ENCODE assay signal across 1 cellular context in the genomic region with DNA sequence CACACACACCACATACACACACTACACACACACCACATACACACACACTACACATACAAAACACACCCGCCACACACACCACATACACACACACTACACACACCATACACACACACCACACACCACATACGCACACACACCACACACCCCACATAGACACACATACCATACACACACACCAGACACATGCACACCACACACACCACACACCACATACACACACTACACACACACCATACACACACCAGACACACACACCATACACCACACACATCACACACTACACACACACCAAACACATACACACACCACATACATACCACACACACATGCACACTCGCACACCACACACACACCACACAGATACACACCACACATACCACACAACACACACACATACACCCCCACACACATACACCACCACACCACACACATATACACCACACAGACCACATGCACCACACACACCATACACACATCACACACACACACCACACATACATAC.
A peak's percentile ranks its signal among the peaks of the same experiment; 100 is the strongest.
TF ChIP-seq lines count a peak whose summit lies in the region.

No MANE protein-coding gene starts in this region.

TF ChIP-seq in K562, 482 proteins besides CTCF, POLR2A, EP300 and RAD21 (continues in another document):
- TF ChIP-seq, protein P1, sequence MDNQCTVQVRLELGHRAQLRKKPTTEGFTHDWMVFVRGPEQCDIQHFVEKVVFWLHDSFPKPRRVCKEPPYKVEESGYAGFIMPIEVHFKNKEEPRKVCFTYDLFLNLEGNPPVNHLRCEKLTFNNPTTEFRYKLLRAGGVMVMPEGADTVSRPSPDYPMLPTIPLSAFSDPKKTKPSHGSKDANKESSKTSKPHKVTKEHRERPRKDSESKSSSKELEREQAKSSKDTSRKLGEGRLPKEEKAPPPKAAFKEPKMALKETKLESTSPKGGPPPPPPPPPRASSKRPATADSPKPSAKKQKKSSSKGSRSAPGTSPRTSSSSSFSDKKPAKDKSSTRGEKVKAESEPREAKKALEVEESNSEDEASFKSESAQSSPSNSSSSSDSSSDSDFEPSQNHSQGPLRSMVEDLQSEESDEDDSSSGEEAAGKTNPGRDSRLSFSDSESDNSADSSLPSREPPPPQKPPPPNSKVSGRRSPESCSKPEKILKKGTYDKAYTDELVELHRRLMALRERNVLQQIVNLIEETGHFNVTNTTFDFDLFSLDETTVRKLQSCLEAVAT (IDR thresholded peaks at IDR 0.05): 0 out of 4 replicates have a peak, but pooled peaks have one; percentile 42 to 64
- TF ChIP-seq BCOR (IDR thresholded peaks at IDR 0.05): peak; percentile 34; the same call in 1 of the 2 replicates
- no peak for TF ChIP-seq PKNOX1 (IDR thresholded peaks at IDR 0.05)
- TF ChIP-seq NR1H2 (CRISPR knock-in tag; IDR thresholded peaks at IDR 0.05): no peak
- TF ChIP-seq NR2C1 (IDR thresholded peaks at IDR 0.05): no peak
- TF ChIP-seq NR2C1 (tag; IDR thresholded peaks at IDR 0.05): no peak
- TF ChIP-seq ESRRB (CRISPR knock-in tag; IDR thresholded peaks at IDR 0.05; ENCODE audit: borderline replicate concordance): no peak
- no peak for TF ChIP-seq NFIC (IDR thresholded peaks at IDR 0.05)
- TF ChIP-seq THRAP3 (IDR thresholded peaks at IDR 0.05; ENCODE audit: borderline replicate concordance): 0 out of 2 replicates have a peak, but pooled peaks have one; percentile 44
- no peak for TF ChIP-seq AFF4 (CRISPR knock-in tag; IDR thresholded peaks at IDR 0.05)
- TF ChIP-seq MTA2 (IDR thresholded peaks at IDR 0.05; ENCODE audit: low read depth): no peak
- TF ChIP-seq, protein P2, sequence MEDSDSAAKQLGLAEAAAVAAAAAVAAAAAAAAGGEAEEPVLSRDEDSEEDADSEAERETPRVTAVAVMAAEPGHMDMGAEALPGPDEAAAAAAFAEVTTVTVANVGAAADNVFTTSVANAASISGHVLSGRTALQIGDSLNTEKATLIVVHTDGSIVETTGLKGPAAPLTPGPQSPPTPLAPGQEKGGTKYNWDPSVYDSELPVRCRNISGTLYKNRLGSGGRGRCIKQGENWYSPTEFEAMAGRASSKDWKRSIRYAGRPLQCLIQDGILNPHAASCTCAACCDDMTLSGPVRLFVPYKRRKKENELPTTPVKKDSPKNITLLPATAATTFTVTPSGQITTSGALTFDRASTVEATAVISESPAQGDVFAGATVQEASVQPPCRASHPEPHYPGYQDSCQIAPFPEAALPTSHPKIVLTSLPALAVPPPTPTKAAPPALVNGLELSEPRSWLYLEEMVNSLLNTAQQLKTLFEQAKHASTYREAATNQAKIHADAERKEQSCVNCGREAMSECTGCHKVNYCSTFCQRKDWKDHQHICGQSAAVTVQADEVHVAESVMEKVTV (CRISPR knock-in tag; IDR thresholded peaks at IDR 0.05): no peak
- TF ChIP-seq ZNF316 (IDR thresholded peaks at IDR 0.05): no peak
- no peak for TF ChIP-seq ATF3 (IDR thresholded peaks at IDR 0.05)
- TF ChIP-seq ATF3 (CRISPR knock-in tag; conservative IDR thresholded peaks at IDR 0.05): no peak
- no peak for TF ChIP-seq ZNF282 (CRISPR knock-in tag; IDR thresholded peaks at IDR 0.05)
- TF ChIP-seq POU5F1 (IDR thresholded peaks at IDR 0.05; ENCODE audit: borderline replicate concordance, low read depth, low read length, partially characterized antibody): no peak
- no peak for TF ChIP-seq GABPB2 (CRISPR knock-in tag; conservative IDR thresholded peaks at IDR 0.05)
- no peak for TF ChIP-seq MAFK (IDR thresholded peaks at IDR 0.05; ENCODE audit: low read length)
- peak; percentile 32 for TF ChIP-seq ARHGAP35 (IDR thresholded peaks at IDR 0.05; ENCODE audit: partially characterized antibody)
- TF ChIP-seq ZNF57 (CRISPR knock-in tag; IDR thresholded peaks at IDR 0.05): no peak
- no peak for TF ChIP-seq ZBTB1 (CRISPR knock-in tag; IDR thresholded peaks at IDR 0.05; ENCODE audit: borderline replicate concordance, low read depth)
- TF ChIP-seq CEBPG (CRISPR knock-in tag; IDR thresholded peaks at IDR 0.05): no peak
- TF ChIP-seq CEBPG (tag; conservative IDR thresholded peaks at IDR 0.05 in 1 of 2, IDR thresholded peaks at IDR 0.05 in 1 of 2): no peak
- TF ChIP-seq DNMT1 (IDR thresholded peaks at IDR 0.05): no peak
- no peak for TF ChIP-seq ZC3H4 (CRISPR knock-in tag; IDR thresholded peaks at IDR 0.05; ENCODE audit: borderline replicate concordance)
- TF ChIP-seq PHB2 (IDR thresholded peaks at IDR 0.05; ENCODE audit: low read depth): no peak
- TF ChIP-seq ATF7 (IDR thresholded peaks at IDR 0.05): no peak
- no peak for TF ChIP-seq THRA (IDR thresholded peaks at IDR 0.05)
- no peak for TF ChIP-seq PTTG1 (tag; IDR thresholded peaks at IDR 0.05; ENCODE audit: low read depth)
- 0 out of 2 replicates have a peak, but pooled peaks have one; percentile 25 for TF ChIP-seq EHMT2 (IDR thresholded peaks at IDR 0.05)
- TF ChIP-seq PURB (CRISPR knock-in tag; IDR thresholded peaks at IDR 0.05; ENCODE audit: low read depth): no peak
- TF ChIP-seq HCFC1 (IDR thresholded peaks at IDR 0.05; ENCODE audit: low read depth, low read length): no peak
- TF ChIP-seq LARP7 (IDR thresholded peaks at IDR 0.05): peak; percentile 64; the same call in 1 of the 2 replicates
- TF ChIP-seq NONO (IDR thresholded peaks at IDR 0.05; ENCODE audit: low read depth in 2 of 2, low read length in 1 of 2): no peak
- peak; percentile 97 for TF ChIP-seq ADNP (tag; IDR thresholded peaks at IDR 0.05)
- TF ChIP-seq, protein P3, sequence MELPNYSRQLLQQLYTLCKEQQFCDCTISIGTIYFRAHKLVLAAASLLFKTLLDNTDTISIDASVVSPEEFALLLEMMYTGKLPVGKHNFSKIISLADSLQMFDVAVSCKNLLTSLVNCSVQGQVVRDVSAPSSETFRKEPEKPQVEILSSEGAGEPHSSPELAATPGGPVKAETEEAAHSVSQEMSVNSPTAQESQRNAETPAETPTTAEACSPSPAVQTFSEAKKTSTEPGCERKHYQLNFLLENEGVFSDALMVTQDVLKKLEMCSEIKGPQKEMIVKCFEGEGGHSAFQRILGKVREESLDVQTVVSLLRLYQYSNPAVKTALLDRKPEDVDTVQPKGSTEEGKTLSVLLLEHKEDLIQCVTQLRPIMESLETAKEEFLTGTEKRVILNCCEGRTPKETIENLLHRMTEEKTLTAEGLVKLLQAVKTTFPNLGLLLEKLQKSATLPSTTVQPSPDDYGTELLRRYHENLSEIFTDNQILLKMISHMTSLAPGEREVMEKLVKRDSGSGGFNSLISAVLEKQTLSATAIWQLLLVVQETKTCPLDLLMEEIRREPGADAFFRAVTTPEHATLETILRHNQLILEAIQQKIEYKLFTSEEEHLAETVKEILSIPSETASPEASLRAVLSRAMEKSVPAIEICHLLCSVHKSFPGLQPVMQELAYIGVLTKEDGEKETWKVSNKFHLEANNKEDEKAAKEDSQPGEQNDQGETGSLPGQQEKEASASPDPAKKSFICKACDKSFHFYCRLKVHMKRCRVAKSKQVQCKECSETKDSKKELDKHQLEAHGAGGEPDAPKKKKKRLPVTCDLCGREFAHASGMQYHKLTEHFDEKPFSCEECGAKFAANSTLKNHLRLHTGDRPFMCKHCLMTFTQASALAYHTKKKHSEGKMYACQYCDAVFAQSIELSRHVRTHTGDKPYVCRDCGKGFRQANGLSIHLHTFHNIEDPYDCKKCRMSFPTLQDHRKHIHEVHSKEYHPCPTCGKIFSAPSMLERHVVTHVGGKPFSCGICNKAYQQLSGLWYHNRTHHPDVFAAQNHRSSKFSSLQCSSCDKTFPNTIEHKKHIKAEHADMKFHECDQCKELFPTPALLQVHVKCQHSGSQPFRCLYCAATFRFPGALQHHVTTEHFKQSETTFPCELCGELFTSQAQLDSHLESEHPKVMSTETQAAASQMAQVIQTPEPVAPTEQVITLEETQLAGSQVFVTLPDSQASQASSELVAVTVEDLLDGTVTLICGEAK (IDR thresholded peaks at IDR 0.05): no peak
- TF ChIP-seq, protein P3 (CRISPR knock-in tag; IDR thresholded peaks at IDR 0.05): no peak
- TF ChIP-seq SP2 (IDR thresholded peaks at IDR 0.05; ENCODE audit: extremely low read depth, low read depth, low read length, poor library complexity, severe bottlenecking): no peak
- TF ChIP-seq ZNF583 (CRISPR knock-in tag; IDR thresholded peaks at IDR 0.05): no peak
- TF ChIP-seq HMGXB4 (CRISPR knock-in tag; IDR thresholded peaks at IDR 0.05): no peak
- TF ChIP-seq COPS2 (conservative IDR thresholded peaks at IDR 0.05): no peak
